In genomic region chr15:43525131-43525530, GRCh38 we compare ENCODE assay signal across 28 cellular contexts. TPM values are rescaled to one million over a fixed set of nuclear protein-coding genes. Genes with fewer than 3 reads are reported as not detected.
A peak's percentile ranks its signal among the peaks of the same experiment; 100 is the strongest.
DNase-seq lines count a peak whose midpoint lies in the region; ATAC-seq and TF ChIP-seq lines count a peak whose summit lies in the region.
"Had no signal": no experiment of that assay in that cellular context is flagged by ENCODE, and none has a peak within 500 bp of the region (broad histone marks: within the 10 kb centered on the region; RNA-seq: fewer than 3 reads in every experiment).

No MANE protein-coding gene starts in this region.

- DNase-seq in CD4-positive, alpha-beta T cell = no peak
- DNase-seq in T-cell = no peak
- DNase-seq in glutamatergic neuron = no peak
- DNase-seq in GM03348 (ENCODE audit: low spot score) = no peak
- no peak for DNase-seq in SIG-M5 treated with dmso at 0.1 percent for 504 hours (lab: John Stamatoyannopoulos, UW; ENCODE audit: unreplicated experiment)
- DNase-seq: activated CD4-positive, alpha-beta T cell treated with anti-CD3 and anti-CD28 coated beads, Interleukin-2, amount 50 U/mL, for 48 hours; activated CD8-positive, alpha-beta memory T cell treated with anti-CD3 and anti-CD28 coated beads, Interleukin-2, amount 50 U/mL, for 48 hours; central memory CD4-positive, alpha-beta T cell; GOT3; left ventricle myocardium inferior; mesendoderm; NCI-H1092; NCI-H187; NCI-H524; NK-92 treated with Interleukin-12 subunit alpha and Interleukin-12 subunit beta, amount 100 ng/mL, for 24 hours; PC-3; psoas muscle; Right ventricle myocardium superior; sigmoid colon; stimulated activated CD4-positive, alpha-beta T cell treated with anti-CD3 and anti-CD28 coated beads, Interleukin-4, amount 100 ng/mL, for 4 hours; stimulated activated naive B cell treated with anti-CD40 and anti-IgM and Interleukin-4, amounts not matched to agents 10 μg/mL and 1 μg/mL and 100 μg/mL, for 72 hours; testis had no signal

- H3K4me1 Mint-ChIP-seq in CD4-positive, alpha-beta T cell (ENCODE audit: low read depth) = peaks cover 9% of the 10 kb centered on the region
- H3K4me1 Mint-ChIP-seq in T-cell (peaks cover 8 to 18% (median 10%) of the 10 kb centered on the region in 3 donors), glutamatergic neuron (ENCODE audit: low read depth, unreplicated experiment) (peaks cover 8% of the 10 kb centered on the region)

- ATAC-seq in CD4-positive, alpha-beta T cell (ENCODE audit: poor library complexity) = peak; percentile 72
- ATAC-seq in T-cell (replicated peaks in 1 of 4) (peak in 2 of 4 experiments; percentile 48 to 61), GM21390 (IDR thresholded peaks at IDR 0.05; ENCODE audit: unreplicated experiment) (no peak)
- ATAC-seq: PC-3, psoas muscle, WTC11 had no signal

- POLR2A ChIA-PET in CD4-positive, alpha-beta T cell (lab: Charles Lee) = interaction anchor here (1.2 kb wide), 1 partner anchor 15 kb away, joined by 3 read pairs; no protein-coding TSS in a partner anchor
- POLR2A ChIA-PET in T-cell (lab: Charles Lee) = no interaction called here

- no peaks in the 10 kb centered on the region for H3K27me3 ChIP-seq in BLaER1 treated with 17β-estradiol and CSF1 and Interleukin-3, amounts not matched to agents 10 nM and 100 nM
- H3K27me3 ChIP-seq in CD4-positive, alpha-beta T cell (ENCODE audit: control insufficient read depth, insufficient read depth, low read length) = no peaks in the 10 kb centered on the region
- H3K27me3 ChIP-seq: dorsolateral prefrontal cortex, sigmoid colon, testis had no signal

- no peaks in the 10 kb centered on the region for H3K36me3 Mint-ChIP-seq in CD4-positive, alpha-beta T cell (ENCODE audit: low read depth)
- no peaks in the 10 kb centered on the region for H3K36me3 Mint-ChIP-seq in T-cell
- H3K36me3 Mint-ChIP-seq in glutamatergic neuron (ENCODE audit: unreplicated experiment) = peaks cover 61% of the 10 kb centered on the region
- H3K36me3 Mint-ChIP-seq: activated naive CD4-positive, alpha-beta T cell treated with anti-CD3 and anti-CD28 coated beads, Interleukin-2, amount 50 U/mL, for 24 hours; CD14-positive monocyte; stimulated activated naive B cell treated with anti-CD40 and anti-IgM and Interleukin-4, amounts not matched to agents 10 μg/mL and 1 μg/mL and 100 μg/mL, for 72 hours; WTC11 had no signal

- H3K27ac ChIP-seq in BLaER1 treated with 17β-estradiol and CSF1 and Interleukin-3, amounts not matched to agents 10 nM and 100 nM = peak overlapping the region in 4 of 11 experiments; percentile 37 to 48 (median 45); a peak in 6 of 22 replicates
- H3K27ac ChIP-seq in CD4-positive, alpha-beta T cell (ENCODE audit: low read depth, low read length) = no peak overlapping the region
- H3K27ac ChIP-seq: left ventricle myocardium inferior, psoas muscle, sigmoid colon, testis had no signal

- peak overlapping the region; percentile 61 for H3K27ac Mint-ChIP-seq in CD4-positive, alpha-beta T cell
- H3K27ac Mint-ChIP-seq in T-cell = peak overlapping the region; percentile 44 to 62
- peak overlapping the region; percentile 36 for H3K27ac Mint-ChIP-seq in glutamatergic neuron (ENCODE audit: unreplicated experiment)
- H3K27ac Mint-ChIP-seq: activated naive CD4-positive, alpha-beta T cell treated with anti-CD3 and anti-CD28 coated beads, Interleukin-2, amount 50 U/mL, for 24 hours; CD14-positive monocyte; stimulated activated naive B cell treated with anti-CD40 and anti-IgM and Interleukin-4, amounts not matched to agents 10 μg/mL and 1 μg/mL and 100 μg/mL, for 72 hours; WTC11 had no signal

- peak overlapping the region in 1 of 11 experiments; percentile 3; a peak in 1 of 22 replicates for H3K9ac ChIP-seq in BLaER1 treated with 17β-estradiol and CSF1 and Interleukin-3, amounts not matched to agents 10 nM and 100 nM

- no peak overlapping the region for H3K4me3 Mint-ChIP-seq in CD4-positive, alpha-beta T cell
- H3K4me3 Mint-ChIP-seq in T-cell = no peak overlapping the region
- no peak overlapping the region for H3K4me3 Mint-ChIP-seq in glutamatergic neuron (ENCODE audit: unreplicated experiment)
- H3K4me3 Mint-ChIP-seq: activated naive CD4-positive, alpha-beta T cell treated with anti-CD3 and anti-CD28 coated beads, Interleukin-2, amount 50 U/mL, for 24 hours; CD14-positive monocyte; stimulated activated naive B cell treated with anti-CD40 and anti-IgM and Interleukin-4, amounts not matched to agents 10 μg/mL and 1 μg/mL and 100 μg/mL, for 72 hours; WTC11 had no signal

- no peak for TF ChIP-seq CTCF in CD4-positive, alpha-beta T cell (IDR thresholded peaks at IDR 0.05)
- TF ChIP-seq CTCF in glutamatergic neuron (IDR thresholded peaks at IDR 0.05; ENCODE audit: partially characterized antibody, unreplicated experiment) = no peak

- CTCF ChIA-PET in CD4-positive, alpha-beta T cell (lab: Charles Lee) = interaction anchor here (0.6 to 1.5 kb wide), 2 partner anchors 11 to 84 kb away, joined by 3 read pairs; no protein-coding TSS in a partner anchor
- CTCF ChIA-PET in T-cell (lab: Charles Lee) = no interaction called here

- no peaks in the 10 kb centered on the region for H3K27me3 Mint-ChIP-seq in CD4-positive, alpha-beta T cell
- H3K27me3 Mint-ChIP-seq in T-cell (no peaks in the 10 kb centered on the region), glutamatergic neuron (ENCODE audit: unreplicated experiment) (peaks cover 22% of the 10 kb centered on the region)
- H3K27me3 Mint-ChIP-seq: activated naive CD4-positive, alpha-beta T cell treated with anti-CD3 and anti-CD28 coated beads, Interleukin-2, amount 50 U/mL, for 24 hours had no signal

- H3K9me3 ChIP-seq in BLaER1 treated with 17β-estradiol and CSF1 and Interleukin-3, amounts not matched to agents 10 nM and 100 nM (replicated peaks in 1 of 11) = peaks cover 0 to 40% (median 20%) of the 10 kb centered on the region in 11 experiments; a peak in 10 of 22 replicates
- no peaks in the 10 kb centered on the region for H3K9me3 ChIP-seq in CD4-positive, alpha-beta T cell (ENCODE audit: control insufficient read depth, low read length)
- H3K9me3 ChIP-seq: left ventricle myocardium inferior, psoas muscle, sigmoid colon, testis had no signal

- peaks cover 36 to 97% (median 93%) of the 10 kb centered on the region in 11 experiments; a peak in 21 of 22 replicates for H3K36me3 ChIP-seq in BLaER1 treated with 17β-estradiol and CSF1 and Interleukin-3, amounts not matched to agents 10 nM and 100 nM

- intact Hi-C loops in CD4-positive, alpha-beta T cell (cut with DNase I, micrococcal nuclease) = no loop called here

- peak overlapping the region in 7 of 11 experiments; percentile 28 to 75 (median 55); a peak in 11 of 22 replicates for H3K4me2 ChIP-seq in BLaER1 treated with 17β-estradiol and CSF1 and Interleukin-3, amounts not matched to agents 10 nM and 100 nM

- peaks cover 6 to 41% (median 32%) of the 10 kb centered on the region in 10 experiments for H3K4me1 ChIP-seq in BLaER1 treated with 17β-estradiol and CSF1 and Interleukin-3, amounts not matched to agents 10 nM and 100 nM
- H3K4me1 ChIP-seq: left ventricle myocardium inferior, psoas muscle, testis had no signal

- H3K4me3 ChIP-seq in BLaER1 treated with 17β-estradiol and CSF1 and Interleukin-3, amounts not matched to agents 10 nM and 100 nM = no peak overlapping the region
- H3K4me3 ChIP-seq: dorsolateral prefrontal cortex, left ventricle myocardium inferior, psoas muscle, sigmoid colon, testis had no signal

- no peaks in the 10 kb centered on the region for H3K9me3 Mint-ChIP-seq in CD4-positive, alpha-beta T cell
- H3K9me3 Mint-ChIP-seq in T-cell (no peaks in the 10 kb centered on the region), glutamatergic neuron (ENCODE audit: unreplicated experiment) (peaks cover 48% of the 10 kb centered on the region)
- H3K9me3 Mint-ChIP-seq: activated naive CD4-positive, alpha-beta T cell treated with anti-CD3 and anti-CD28 coated beads, Interleukin-2, amount 50 U/mL, for 24 hours; stimulated activated naive B cell treated with anti-CD40 and anti-IgM and Interleukin-4, amounts not matched to agents 10 μg/mL and 1 μg/mL and 100 μg/mL, for 72 hours; WTC11 had no signal

- peaks cover 0 to 71% (median 4%) of the 10 kb centered on the region in 11 experiments; a peak in 6 of 22 replicates for H4K20me1 ChIP-seq in BLaER1 treated with 17β-estradiol and CSF1 and Interleukin-3, amounts not matched to agents 10 nM and 100 nM

RNA-seq across cellular contexts. Expression of gene MAP1A, which starts 7.7 kb away (rescaled TPM):
- total RNA-seq in CD4-positive, alpha-beta T cell = 1 to 10 TPM; 1.2 to 1.5 TPM
- total RNA-seq in T-cell = 1 to 10 TPM; 1.4 to 4.2 (median 2.3) TPM
- 301 TPM for total RNA-seq in glutamatergic neuron (ENCODE audit: unreplicated experiment)

RNA-seq across cellular contexts. Expression of gene TP53BP1, which starts 32.2 kb away (rescaled TPM):
- 10 to 100 TPM; 43.0 to 44.6 TPM for total RNA-seq in CD4-positive, alpha-beta T cell
- total RNA-seq in T-cell (10 to 100 TPM; 26.8 to 41.8 (median 35.1) TPM), glutamatergic neuron (ENCODE audit: unreplicated experiment) (142 TPM)

Comparison
In these comparisons a context has a peak if more than half of its experiments do, and no peak if none do; other contexts are left out.
1. RNA of gene MAP1A, which starts 7.7 kb away (total RNA-seq): 301 TPM in glutamatergic neuron (single experiment); 1.4 to 4.2 TPM in T-cell and 1.2 to 1.5 TPM in CD4-positive, alpha-beta T cell; every median in the first group is over 10 times any median in the second.
2. Peak in every context shown above with its lines, with median percentiles within 50 percentile points of each other: H3K27ac Mint-ChIP-seq.